In genomic region chr5:34585601-34586104, GRCh38 we compare ENCODE assay signal across 3 cellular contexts.
TF ChIP-seq lines count a peak whose summit lies in the region.

No MANE protein-coding gene starts in this region.

TF ChIP-seq in IMR-90, 13 proteins besides CTCF, POLR2A, EP300 and RAD21:
- TF ChIP-seq FOS (IDR thresholded peaks at IDR 0.05; ENCODE audit: low read depth, low read length), result no peak
- TF ChIP-seq CEBPB (IDR thresholded peaks at IDR 0.05; ENCODE audit: low read depth, low read length), result no peak
- no peak for TF ChIP-seq MAZ (IDR thresholded peaks at IDR 0.05; ENCODE audit: borderline replicate concordance, low read depth, low read length)
- TF ChIP-seq SMC3 (IDR thresholded peaks at IDR 0.05; ENCODE audit: low read depth, low read length), result 0 out of 2 replicates have a peak, but pooled peaks have one; percentile 5
- TF ChIP-seq NFE2L2 (IDR thresholded peaks at IDR 0.05; ENCODE audit: low read depth, low read length), result no peak
- 0 out of 2 replicates have a peak, but pooled peaks have one; percentile 14 for TF ChIP-seq MAFK (IDR thresholded peaks at IDR 0.05; ENCODE audit: low read depth, low read length)
- TF ChIP-seq ELK1 (IDR thresholded peaks at IDR 0.05; ENCODE audit: borderline replicate concordance, low read depth, low read length), result no peak
- TF ChIP-seq BHLHE40 (IDR thresholded peaks at IDR 0.05; ENCODE audit: low read depth, low read length), result no peak
TF ChIP-seq in IMR-90: peak in this region for 2.

TF ChIP-seq in K562, 482 proteins besides CTCF, POLR2A, EP300 and RAD21:
- TF ChIP-seq FOXK2 (conservative IDR thresholded peaks at IDR 0.05 in 1 of 2, IDR thresholded peaks at IDR 0.05 in 1 of 2; ENCODE audit: low read depth in 2 of 2) (0 out of 4 replicates have a peak, but pooled peaks of 1 of the 2 experiments have one; percentile 20), NEUROD1 (IDR thresholded peaks at IDR 0.05; ENCODE audit: borderline replicate concordance, low read depth, low read length, partially characterized antibody) (no peak), TEAD4 (IDR thresholded peaks at IDR 0.05; ENCODE audit: low read length) (no peak), TEAD4 (CRISPR knock-in tag; IDR thresholded peaks at IDR 0.05; ENCODE audit: borderline replicate concordance) (no peak), ZBTB17 (CRISPR knock-in tag; IDR thresholded peaks at IDR 0.05) (0 out of 2 replicates have a peak, but pooled peaks have one; percentile 15), RBFOX2 (IDR thresholded peaks at IDR 0.05; ENCODE audit: low read depth, low read length) (no peak), ZNF324 (CRISPR knock-in tag; IDR thresholded peaks at IDR 0.05) (no peak), RFX1 (IDR thresholded peaks at IDR 0.05) (peak; percentile 32)

TF ChIP-seq in HepG2, 621 proteins besides CTCF, POLR2A, EP300 and RAD21 (continues in another document):
- TF ChIP-seq ZNF136 (CRISPR knock-in tag; IDR thresholded peaks at IDR 0.05; ENCODE audit: low read depth) (no peak), PPARG (CRISPR knock-in tag; conservative IDR thresholded peaks at IDR 0.05) (peak; percentile 64; the same call in 1 of the 2 replicates), ZNF124 (CRISPR knock-in tag; IDR thresholded peaks at IDR 0.05) (no peak), ISL2 (CRISPR knock-in tag; IDR thresholded peaks at IDR 0.05) (0 out of 2 replicates have a peak, but pooled peaks have one; percentile 35), MTF1 (CRISPR knock-in tag; IDR thresholded peaks at IDR 0.05) (no peak), ZNF34 (CRISPR knock-in tag; IDR thresholded peaks at IDR 0.05; ENCODE audit: borderline replicate concordance) (no peak), ZNF891 (CRISPR knock-in tag; IDR thresholded peaks at IDR 0.05) (no peak), MLLT10 (CRISPR knock-in tag; IDR thresholded peaks at IDR 0.05) (no peak), POLR2G (IDR thresholded peaks at IDR 0.05; ENCODE audit: low read depth, low read length) (peak; percentile 20; the same call in 1 of the 2 replicates), STAT6 (CRISPR knock-in tag; IDR thresholded peaks at IDR 0.05; ENCODE audit: borderline replicate concordance) (no peak), EEA1 (CRISPR knock-in tag; IDR thresholded peaks at IDR 0.05; ENCODE audit: borderline replicate concordance) (no peak), PATZ1 (CRISPR knock-in tag; IDR thresholded peaks at IDR 0.05) (no peak), ZNF670 (CRISPR knock-in tag; IDR thresholded peaks at IDR 0.05; ENCODE audit: borderline replicate concordance) (no peak), SRSF9 (IDR thresholded peaks at IDR 0.05; ENCODE audit: borderline replicate concordance, insufficient read depth, low read depth, low read length, poor library complexity, severe bottlenecking) (no peak), ZHX1 (CRISPR knock-in tag; IDR thresholded peaks at IDR 0.05; ENCODE audit: low read depth) (no peak), ZFP91 (CRISPR knock-in tag; IDR thresholded peaks at IDR 0.05; ENCODE audit: borderline replicate concordance) (no peak), FOXO1 (CRISPR knock-in tag; IDR thresholded peaks at IDR 0.05) (peak; percentile 21; the same call in 1 of the 2 replicates), RARA (CRISPR knock-in tag; IDR thresholded peaks at IDR 0.05) (peak; percentile 72), MXD1 (CRISPR knock-in tag; IDR thresholded peaks at IDR 0.05) (no peak), NCOA1 (CRISPR knock-in tag; IDR thresholded peaks at IDR 0.05) (no peak), HOXA7 (CRISPR knock-in tag; IDR thresholded peaks at IDR 0.05) (no peak), ZBTB7A (CRISPR knock-in tag; IDR thresholded peaks at IDR 0.05) (no peak), ZNF609 (CRISPR knock-in tag; IDR thresholded peaks at IDR 0.05; ENCODE audit: borderline replicate concordance) (no peak), ARHGAP35 (CRISPR knock-in tag; IDR thresholded peaks at IDR 0.05; ENCODE audit: borderline replicate concordance) (no peak), NCOA5 (CRISPR knock-in tag; IDR thresholded peaks at IDR 0.05) (no peak), ZFX (CRISPR knock-in tag; IDR thresholded peaks at IDR 0.05; ENCODE audit: low read depth) (no peak), CC2D1A (CRISPR knock-in tag; IDR thresholded peaks at IDR 0.05) (no peak), ZNF512 (CRISPR knock-in tag; IDR thresholded peaks at IDR 0.05) (no peak), SOX6 (IDR thresholded peaks at IDR 0.05) (no peak), SOX6 (CRISPR knock-in tag; IDR thresholded peaks at IDR 0.05) (peak; percentile 77), ZNF276 (CRISPR knock-in tag; IDR thresholded peaks at IDR 0.05; ENCODE audit: low read depth) (no peak), RFXAP (CRISPR knock-in tag; IDR thresholded peaks at IDR 0.05; ENCODE audit: borderline replicate concordance) (0 out of 2 replicates have a peak, but pooled peaks have one; percentile 25), ZNF619 (CRISPR knock-in tag; IDR thresholded peaks at IDR 0.05) (no peak), ZMYM4 (CRISPR knock-in tag; IDR thresholded peaks at IDR 0.05) (0 out of 2 replicates have a peak, but pooled peaks have one; percentile 20)
